In genomic region chr2:44708646-44709000, GRCh38 we compare ENCODE assay signal across 15 cellular contexts.
DNase-seq lines count a peak whose midpoint lies in the region; ATAC-seq, FAIRE-seq and TF ChIP-seq lines count a peak whose summit lies in the region.
"Had no signal": no experiment of that assay in that cellular context is flagged by ENCODE, and none has a peak within 500 bp of the region (broad histone marks: within the 10 kb centered on the region; RNA-seq: fewer than 3 reads in every experiment).

No MANE protein-coding gene starts in this region.

- no peak for DNase-seq in GM23338 (ENCODE audit: low spot score)
- peak; percentile 3 for DNase-seq in NCI-H226
- no peak for DNase-seq in GM12878 (ENCODE audit: low read depth, low spot score)
- no peak for DNase-seq in neuronal stem cell (ENCODE audit: low spot score)
- no peak for DNase-seq in superior temporal gyrus (ENCODE audit: extremely low spot score)
- no peak for DNase-seq in dedifferentiated amniotic fluid mesenchymal stem cell (ENCODE audit: extremely low spot score)
- no peak for DNase-seq in small intestine
- DNase-seq: C1 segment of cervical spinal cord; H9; immature natural killer cell; stimulated activated CD4-positive, alpha-beta T cell treated with anti-CD3 and anti-CD28 coated beads, Interleukin-4, amount 100 ng/mL, for 24 hours; transverse colon had no signal

- no peak for TF ChIP-seq RAD21 in GM12878 (IDR thresholded peaks at IDR 0.05; ENCODE audit: insufficient read depth, low read depth, low read length)

- H3K14ac ChIP-seq in neuronal stem cell (ENCODE audit: low read length), result no peak overlapping the region

- H3K27ac Mint-ChIP-seq in GM23338, result no peak overlapping the region
- H3K27ac Mint-ChIP-seq: immature natural killer cell, mesothelial cell of epicardium had no signal

- POLR2A ChIA-PET in GM12878 (lab: Charles Lee), result interaction anchor here (0.6 to 1.9 kb wide), 9 partner anchors 9 to 1781 kb away, joined by 3 to 7 read pairs (median 3); no protein-coding TSS in a partner anchor

- no peaks in the 10 kb centered on the region for H3K9me2 ChIP-seq in GM23338 (ENCODE audit: insufficient read depth)

- in situ Hi-C loops in GM12878 (cut with MboI), result no loop called here

- BruUV-seq in GM12878 (replicated peaks; lab: Mats Ljungman, UMichigan), result no TSS peak

- H3K36me3 ChIP-seq in GM23338 (ENCODE audit: insufficient read depth), result no peaks in the 10 kb centered on the region
- H3K36me3 ChIP-seq in GM12878 (ENCODE audit: control insufficient read depth in 2 of 2, insufficient read depth in 2 of 2, low read length in 1 of 2), result no peaks in the 10 kb centered on the region
- H3K36me3 ChIP-seq in neuronal stem cell (replicated peaks in 1 of 2; ENCODE audit: control insufficient read depth in 2 of 2, insufficient read depth in 2 of 2, low read length in 2 of 2), result no peaks in the 10 kb centered on the region
- H3K36me3 ChIP-seq in small intestine (ENCODE audit: control insufficient read depth in 2 of 2, insufficient read depth in 2 of 2, low read length in 2 of 2), result no peaks in the 10 kb centered on the region
- H3K36me3 ChIP-seq: transverse colon had no signal

- H2AFZ ChIP-seq in GM23338 (no peak overlapping the region), GM12878 (ENCODE audit: control insufficient read depth, low read depth, low read length) (peak overlapping the region; percentile 90), neuronal stem cell (ENCODE audit: low read length) (no peak overlapping the region)

- H2BK12ac ChIP-seq in neuronal stem cell (ENCODE audit: low read length), result no peak overlapping the region

- ATAC-seq in GM23338 (no peak), GM12878 (peak; percentile 44), GM21367 (IDR thresholded peaks at IDR 0.05; ENCODE audit: unreplicated experiment) (no peak)

- H2BK120ac ChIP-seq in neuronal stem cell (ENCODE audit: low read depth, low read length), result no peak overlapping the region

- H3K79me2 ChIP-seq in GM23338 (replicated peaks; ENCODE audit: insufficient read depth) (no peaks in the 10 kb centered on the region), GM12878 (ENCODE audit: control insufficient read depth, insufficient read depth, low read length) (no peaks in the 10 kb centered on the region)

- no peak overlapping the region for H3K23ac ChIP-seq in neuronal stem cell (ENCODE audit: low read depth, low read length, poor library complexity)

- 5% methylated on average over 3 of the region's 3 CpGs for WGBS in GM12878 (ENCODE audit: insufficient coverage, insufficient replicate concordance, low lambda C conversion rate, missing lambda C conversion rate)
- no CpG with 5 or more reads among the region's 3 CpGs for WGBS in neuronal stem cell (ENCODE audit: extremely low coverage in 2 of 2, insufficient read length in 2 of 2, insufficient replicate concordance in 1 of 2), 2 donors
- 59 to 61% (median 60%) methylated on average over 3 of the region's 3 CpGs for WGBS in small intestine, 3 donors

- H3K4me3 ChIP-seq in GM23338, result no peak overlapping the region
- no peak overlapping the region; the same call in 1 of the 2 replicates for H3K4me3 ChIP-seq in GM12878
- no peak overlapping the region for H3K4me3 ChIP-seq in neuronal stem cell (ENCODE audit: low read length in 2 of 2)
- H3K4me3 ChIP-seq in small intestine (ENCODE audit: low read depth in 1 of 2, low read length in 2 of 2), result no peak overlapping the region
- H3K4me3 ChIP-seq: transverse colon had no signal

- TF ChIP-seq EP300 in GM12878 (IDR thresholded peaks at IDR 0.05; ENCODE audit: borderline replicate concordance in 1 of 2, control insufficient read depth in 1 of 2, low read depth in 2 of 2, low read length in 2 of 2), result no peak

- no peaks in the 10 kb centered on the region for H3F3A ChIP-seq in GM23338 (replicated peaks; ENCODE audit: low read depth)

- H2BK5ac ChIP-seq in neuronal stem cell (ENCODE audit: low read length), result no peak overlapping the region

- no peaks in the 10 kb centered on the region for H3K79me1 ChIP-seq in neuronal stem cell (ENCODE audit: low read depth, low read length)

- H3K9me3 Mint-ChIP-seq in GM23338, result no peaks in the 10 kb centered on the region
- H3K9me3 Mint-ChIP-seq: H9, immature natural killer cell, mesothelial cell of epicardium had no signal

- intact Hi-C loops in GM12878 (cut with micrococcal nuclease; ENCODE audit: unreplicated experiment), result no loop called here

- no peak overlapping the region for H3K4me3 Mint-ChIP-seq in GM23338
- H3K4me3 Mint-ChIP-seq: H9, mesothelial cell of epicardium had no signal

- no peaks in the 10 kb centered on the region for H4K20me1 ChIP-seq in GM23338 (replicated peaks; ENCODE audit: insufficient read depth)
- H4K20me1 ChIP-seq in GM12878 (ENCODE audit: control insufficient read depth, insufficient read depth), result no peaks in the 10 kb centered on the region

- H3K4me2 ChIP-seq in GM23338 (peak overlapping the region; percentile 18; the same call in 1 of the 2 replicates), GM12878 (ENCODE audit: control insufficient read depth, insufficient read depth) (peak overlapping the region; percentile 45), neuronal stem cell (ENCODE audit: insufficient read depth, low read length, poor library complexity, severe bottlenecking) (peak overlapping the region; percentile 26)

- CTCF ChIA-PET in GM12878 (lab: Yijun Ruan, JAX), result interaction anchor here (0.7 to 3.2 kb wide), 21 partner anchors 8 to 324 kb away, joined by 3 to 22 read pairs (median 4); no protein-coding TSS in a partner anchor

- no peak overlapping the region for H4K91ac ChIP-seq in neuronal stem cell (ENCODE audit: low read depth, low read length, poor library complexity)

- RAD21 ChIA-PET in GM12878 (lab: Charles Lee; ENCODE audit: unreplicated experiment), result interaction anchor here (0.9 to 2.6 kb wide), 13 partner anchors 9 to 246 kb away, joined by 3 to 24 read pairs (median 4); no protein-coding TSS in a partner anchor

- no peak overlapping the region for H4K8ac ChIP-seq in neuronal stem cell (ENCODE audit: low read depth, low read length)

- H3K4me1 ChIP-seq in GM23338 (ENCODE audit: insufficient read depth) (peaks cover 45% of the 10 kb centered on the region), GM12878 (ENCODE audit: control insufficient read depth, insufficient read depth, low read length) (peaks cover 8% of the 10 kb centered on the region), neuronal stem cell (ENCODE audit: control insufficient read depth in 2 of 2, insufficient read depth in 1 of 2, low read depth in 1 of 2, low read length in 2 of 2) (peaks cover 7 to 52% of the 10 kb centered on the region in 2 donors), small intestine (ENCODE audit: control insufficient read depth in 2 of 2, insufficient read depth in 1 of 2, low read depth in 1 of 2, low read length in 1 of 2) (no peaks in the 10 kb centered on the region)

- no peaks in the 10 kb centered on the region for H3K36me3 Mint-ChIP-seq in GM23338 (ENCODE audit: low read depth)
- H3K36me3 Mint-ChIP-seq: mesothelial cell of epicardium had no signal

- H3K9me3 ChIP-seq in GM12878 (replicated peaks; ENCODE audit: control insufficient read depth, insufficient read depth, low read length) (no peaks in the 10 kb centered on the region), neuronal stem cell (replicated peaks in 1 of 2; ENCODE audit: control insufficient read depth in 2 of 2, insufficient read depth in 1 of 2, low read depth in 1 of 2, low read length in 2 of 2) (no peaks in the 10 kb centered on the region), small intestine (ENCODE audit: control insufficient read depth, low read depth) (no peaks in the 10 kb centered on the region)
- H3K9me3 ChIP-seq: transverse colon had no signal

- no peak overlapping the region for H2BK15ac ChIP-seq in neuronal stem cell (ENCODE audit: low read length)

- no peak overlapping the region for H3K4ac ChIP-seq in neuronal stem cell (ENCODE audit: low read length)

- H3K18ac ChIP-seq in neuronal stem cell (ENCODE audit: low read length), result no peak overlapping the region

- peaks cover 45% of the 10 kb centered on the region for H3K4me1 Mint-ChIP-seq in GM23338

- TF ChIP-seq CTCF in GM23338 (conservative IDR thresholded peaks at IDR 0.05; ENCODE audit: low read depth in 2 of 2), result no peak
- no peak for TF ChIP-seq CTCF in GM12878 (IDR thresholded peaks at IDR 0.05 in 2 of 3, conservative IDR thresholded peaks at IDR 0.05 in 1 of 3; ENCODE audit: control insufficient read depth in 2 of 3, extremely low read depth in 1 of 3, insufficient read depth in 1 of 3, low read depth in 3 of 3, low read length in 3 of 3)

- H3K9ac ChIP-seq in GM12878 (ENCODE audit: control insufficient read depth, insufficient read depth, low read length) (no peak overlapping the region; the same call in 1 of the 2 replicates), neuronal stem cell (ENCODE audit: low read depth, low read length, poor library complexity) (no peak overlapping the region)

- no peak for TF ChIP-seq POLR2A in GM12878 (IDR thresholded peaks at IDR 0.05; ENCODE audit: low read depth, low read length)

- SMC1A ChIA-PET in GM12878 (lab: Charles Lee; ENCODE audit: uncharacterized antibody, unreplicated experiment), result interaction anchor here (0.6 to 3.1 kb wide), 37 partner anchors 9 to 1419 kb away, joined by 3 to 23 read pairs (median 6); no protein-coding TSS in a partner anchor

- no peak overlapping the region for H2AK5ac ChIP-seq in neuronal stem cell (ENCODE audit: low read depth, low read length)

- no peaks in the 10 kb centered on the region for H3K27me3 Mint-ChIP-seq in GM23338 (ENCODE audit: insufficient read depth, low read depth, poor library complexity)

- FAIRE-seq in GM12878 (lab: Jason Lieb, UNC), result no peak
- no peak for FAIRE-seq in small intestine (lab: Jason Lieb, UNC)

- H3K27me3 ChIP-seq in GM23338 (ENCODE audit: insufficient read depth) (no peaks in the 10 kb centered on the region), GM12878 (replicated peaks in 1 of 2; ENCODE audit: control insufficient read depth in 2 of 2, insufficient read depth in 2 of 2, low read length in 1 of 2) (no peaks in the 10 kb centered on the region), neuronal stem cell (ENCODE audit: control insufficient read depth in 3 of 3, insufficient read depth in 3 of 3, low read depth in 1 of 3, low read length in 3 of 3) (no peaks in the 10 kb centered on the region), small intestine (ENCODE audit: control insufficient read depth in 2 of 2, insufficient read depth in 2 of 2, low read length in 2 of 2) (no peaks in the 10 kb centered on the region)
- H3K27me3 ChIP-seq: transverse colon had no signal

- H3K27ac ChIP-seq in GM23338 (ENCODE audit: low read depth) (no peak overlapping the region), GM12878 (ENCODE audit: control insufficient read depth, insufficient read depth) (peak overlapping the region; percentile 23; the same call in 1 of the 2 replicates), neuronal stem cell (replicated peaks; ENCODE audit: low read length) (peak overlapping the region; percentile 34), small intestine (ENCODE audit: low read depth in 1 of 2, low read length in 1 of 2) (no peak overlapping the region)
- H3K27ac ChIP-seq: epithelial cell of prostate had no signal

TF ChIP-seq in GM23338, 12 proteins besides CTCF, POLR2A, EP300 and RAD21 (continues in another document):
- TF ChIP-seq POLR2AphosphoS5 (IDR thresholded peaks at IDR 0.05; ENCODE audit: low read depth) (no peak), EZH2 (IDR thresholded peaks at IDR 0.05; ENCODE audit: low read depth, unreplicated experiment) (no peak)

TF ChIP-seq in GM12878, 131 proteins besides CTCF, POLR2A, EP300 and RAD21 (continues in another document):
- TF ChIP-seq TCF3 (IDR thresholded peaks at IDR 0.05; ENCODE audit: borderline replicate concordance, insufficient read depth, low read depth, low read length), result no peak

Comparison
In these comparisons a context has a peak if more than half of its experiments do, and no peak if none do; other contexts are left out.
1. H3K27ac ChIP-seq: peak in GM12878 (single experiment) and neuronal stem cell (single experiment); none in GM23338 (single experiment) and small intestine (0 of 2).
2. Peak in every context shown above with its lines, with median percentiles within 50 percentile points of each other: H3K4me2 ChIP-seq.